9 cellular contexts compared by ENCODE assay signal in the genomic region with DNA sequence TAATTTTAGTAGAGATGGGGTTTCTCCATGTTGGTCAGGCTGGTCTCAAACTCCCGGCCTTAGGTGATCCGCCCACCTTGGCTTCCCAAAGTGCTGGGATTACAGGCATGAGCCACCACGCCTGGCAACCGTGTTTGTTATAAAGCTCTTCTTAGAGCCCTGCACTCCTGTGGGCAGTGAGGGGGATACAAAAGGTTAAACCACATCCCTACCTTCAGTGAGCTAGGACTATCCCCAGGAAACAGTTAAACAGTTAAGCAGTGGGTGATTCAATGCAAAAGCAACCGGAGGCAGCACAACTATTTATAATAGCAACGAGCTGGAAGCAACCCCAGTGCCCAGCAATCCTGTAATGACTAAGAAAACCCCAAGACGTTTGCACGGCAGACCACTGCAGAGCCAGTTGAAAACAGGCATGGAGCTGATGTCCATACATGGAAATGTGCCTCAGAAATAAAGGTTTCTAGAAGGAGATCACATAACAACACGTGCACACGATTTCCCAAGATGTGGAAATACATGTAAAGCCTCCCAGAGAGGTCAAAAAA.
A peak's percentile ranks its signal among the peaks of the same experiment; 100 is the strongest.
DNase-seq lines count a peak whose midpoint lies in the region; ATAC-seq and TF ChIP-seq lines count a peak whose summit lies in the region.
"Had no signal": no experiment of that assay in that cellular context is flagged by ENCODE, and none has a peak within 500 bp of the region (broad histone marks: within the 10 kb centered on the region; RNA-seq: fewer than 3 reads in every experiment).

No MANE protein-coding gene starts in this region.

- no peaks in the 10 kb centered on the region for H3K27me3 Mint-ChIP-seq in activated CD4-positive, alpha-beta T cell treated with anti-CD3 and anti-CD28 coated beads, Interleukin-2, amount 10 ng/mL, durations not matched to agents 24 days and 14 days

- ATAC-seq in HG02852 (IDR thresholded peaks at IDR 0.05; ENCODE audit: unreplicated experiment): peak; percentile 64

- H3K36me3 ChIP-seq in fibroblast of lung (ENCODE audit: control insufficient read depth, insufficient read depth, low read length): no peaks in the 10 kb centered on the region

- H3K9ac ChIP-seq in fibroblast of lung (ENCODE audit: insufficient read depth, low read length): no peak overlapping the region

- H2AFZ ChIP-seq in fibroblast of lung (ENCODE audit: low read length): no peak overlapping the region

- H3K9me3 Mint-ChIP-seq in activated CD4-positive, alpha-beta T cell treated with anti-CD3 and anti-CD28 coated beads, Interleukin-2, amount 10 ng/mL, durations not matched to agents 24 days and 14 days: peaks cover 7% of the 10 kb centered on the region
- H3K9me3 Mint-ChIP-seq: CD4-positive, CD25-positive, alpha-beta regulatory T cell had no signal

- H4K20me1 ChIP-seq in fibroblast of lung (ENCODE audit: control insufficient read depth, extremely low read depth, insufficient read depth, low read length): no peaks in the 10 kb centered on the region

- peak overlapping the region; percentile 86 for H3K27ac Mint-ChIP-seq in activated CD4-positive, alpha-beta T cell treated with anti-CD3 and anti-CD28 coated beads, Interleukin-2, amount 10 ng/mL, durations not matched to agents 24 days and 14 days
- H3K27ac Mint-ChIP-seq: CD4-positive, CD25-positive, alpha-beta regulatory T cell had no signal

- H3K4me1 Mint-ChIP-seq in activated CD4-positive, alpha-beta T cell treated with anti-CD3 and anti-CD28 coated beads, Interleukin-2, amount 10 ng/mL, durations not matched to agents 24 days and 14 days: peaks cover 22% of the 10 kb centered on the region

- no peaks in the 10 kb centered on the region for H3K27me3 ChIP-seq in fibroblast of lung (ENCODE audit: control insufficient read depth, insufficient read depth, low read length)

- TF ChIP-seq CTCF in fibroblast of lung (conservative IDR thresholded peaks at IDR 0.05 in 1 of 2, IDR thresholded peaks at IDR 0.05 in 1 of 2; ENCODE audit: low read depth in 1 of 2, low read length in 2 of 2): no peak

- peaks cover 3% of the 10 kb centered on the region for H3K36me3 Mint-ChIP-seq in activated CD4-positive, alpha-beta T cell treated with anti-CD3 and anti-CD28 coated beads, Interleukin-2, amount 10 ng/mL, durations not matched to agents 24 days and 14 days (ENCODE audit: low read depth)

- intact Hi-C loops in activated CD4-positive, alpha-beta T cell treated with anti-CD3 and anti-CD28 coated beads, Interleukin-2, amount 10 ng/mL, durations not matched to agents 24 days and 14 days (cut with micrococcal nuclease): loop anchor here (2.0 kb wide), 1 partner anchor 14 kb away; no protein-coding TSS in a partner anchor

- peak overlapping the region; percentile 12 for H3K4me3 Mint-ChIP-seq in activated CD4-positive, alpha-beta T cell treated with anti-CD3 and anti-CD28 coated beads, Interleukin-2, amount 10 ng/mL, durations not matched to agents 24 days and 14 days
- H3K4me3 Mint-ChIP-seq: CD4-positive, CD25-positive, alpha-beta regulatory T cell had no signal

- no peak overlapping the region for H3K4me3 ChIP-seq in fibroblast of lung (replicated peaks in 1 of 4; ENCODE audit: control extremely low read depth in 1 of 4, insufficient read depth in 1 of 4, low read depth in 3 of 4, low read length in 4 of 4)

- no peak overlapping the region for H3K4me2 ChIP-seq in fibroblast of lung (ENCODE audit: extremely low read depth, insufficient read depth, low read length)

- H3K4me1 ChIP-seq in fibroblast of lung (ENCODE audit: control insufficient read depth, extremely low read depth, insufficient read depth, low read length): no peaks in the 10 kb centered on the region

- H3K27ac ChIP-seq in fibroblast of lung (ENCODE audit: insufficient read depth, low read length): peak overlapping the region; percentile 77
- no peak overlapping the region for H3K27ac ChIP-seq in caudate nucleus (ENCODE audit: low read depth, low read length)

- DNase-seq in activated CD4-positive, alpha-beta T cell treated with anti-CD3 and anti-CD28 coated beads, Interleukin-2, amount 10 ng/mL, durations not matched to agents 24 days and 14 days: peak; percentile 77
- DNase-seq in activated CD4-positive, alpha-beta T cell treated with anti-CD3 and anti-CD28 coated beads, Interleukin-2, amount 50 U/mL, for 4 hours: no peak
- DNase-seq in OCI-M1 (lab: John Stamatoyannopoulos, UW) (peak; percentile 8), fibroblast of lung (ENCODE audit: low read depth in 2 of 2) (peak; percentile 100), stromal cell of bone marrow (ENCODE audit: low read depth) (peak; percentile 99), caudate nucleus (lab: John Stamatoyannopoulos, UW) (no peak), NCI-H1092 treated with DMSO at 0.1 percent for 48 hours (lab: John Stamatoyannopoulos, UW) (no peak)

- H3K79me2 ChIP-seq in fibroblast of lung (ENCODE audit: control insufficient read depth, insufficient read depth, low read length): no peaks in the 10 kb centered on the region

- H3K9me3 ChIP-seq in fibroblast of lung (ENCODE audit: control insufficient read depth, insufficient read depth, low read depth, low read length): no peaks in the 10 kb centered on the region

Comparison
In these comparisons a context has a peak if more than half of its experiments do, and no peak if none do; other contexts are left out.
1. DNase-seq: peak in activated CD4-positive, alpha-beta T cell treated with anti-CD3 and anti-CD28 coated beads, Interleukin-2, amount 10 ng/mL, durations not matched to agents 24 days and 14 days (single experiment), OCI-M1 (single experiment), fibroblast of lung (2 of 2) and stromal cell of bone marrow (single experiment); none in activated CD4-positive, alpha-beta T cell treated with anti-CD3 and anti-CD28 coated beads, Interleukin-2, amount 50 U/mL, for 4 hours (0 of 2), caudate nucleus (0 of 61) and NCI-H1092 treated with DMSO at 0.1 percent for 48 hours (single experiment).